In genomic region chr1:231161711-231162299, GRCh38 we compare ENCODE assay signal across 8 cellular contexts. TPM values are rescaled to one million over a fixed set of nuclear protein-coding genes. Genes with fewer than 3 reads are reported as not detected.
DNase-seq lines count a peak whose midpoint lies in the region; ATAC-seq and TF ChIP-seq lines count a peak whose summit lies in the region.

TSS of gene TRIM67 (plus strand) at chr1:231162058. CDS start at chr1:231162970, 912 bp downstream.

- no peaks in the 10 kb centered on the region for H3K36me3 ChIP-seq in heart right ventricle

- H3K4me3 ChIP-seq in heart right ventricle = peak within 1 kb of the TSS; percentile 35 to 57 (median 48)
- peak within 1 kb of the TSS; percentile 30 for H3K4me3 ChIP-seq in retinal pigment epithelial cell (ENCODE audit: low read length)

- no peaks in the 10 kb centered on the region for H3K9me3 ChIP-seq in heart right ventricle

- H3K27me3 Mint-ChIP-seq in activated T-cell treated with anti-CD3 and anti-CD28 coated beads, Interleukin-2, amount 50 U/mL, for 72 hours (ENCODE audit: low read depth) = peaks cover 69% of the 10 kb centered on the region

- H3K9me3 Mint-ChIP-seq in activated T-cell treated with anti-CD3 and anti-CD28 coated beads, Interleukin-2, amount 50 U/mL, for 72 hours = no peaks in the 10 kb centered on the region

- TF ChIP-seq CTCF in heart right ventricle (IDR thresholded peaks at IDR 0.05) = no peak
- no peak for TF ChIP-seq CTCF in retinal pigment epithelial cell (conservative IDR thresholded peaks at IDR 0.05; ENCODE audit: low read depth, low read length)

- DNase-seq in activated T-cell treated with anti-CD3 and anti-CD28 coated beads, Interleukin-2, amount 50 U/mL, for 72 hours = no peak
- no peak for DNase-seq in activated T-cell treated with anti-CD3 and anti-CD28 coated beads for 4 hours
- DNase-seq in SHP77 treated with DMSO at 0.1 percent for 48 hours (lab: John Stamatoyannopoulos, UW) = peak; percentile 53
- peak in 1 of 2 donors; percentile 23 for DNase-seq in heart right ventricle
- DNase-seq in retinal pigment epithelial cell (ENCODE audit: low read depth) = no peak

- intact Hi-C loops in heart right ventricle (cut with DNase I) = no loop called here

- H3K4me3 Mint-ChIP-seq in activated T-cell treated with anti-CD3 and anti-CD28 coated beads, Interleukin-2, amount 50 U/mL, for 72 hours = peak within 1 kb of the TSS; percentile 71 to 74

- WGBS in heart right ventricle, 2 donors = 1% methylated on average over 41 of the region's 41 CpGs

- no peak within 1 kb of the TSS for H3K27ac ChIP-seq in heart right ventricle

- no peak within 1 kb of the TSS for H3K27ac Mint-ChIP-seq in activated T-cell treated with anti-CD3 and anti-CD28 coated beads, Interleukin-2, amount 50 U/mL, for 72 hours

- no peaks in the 10 kb centered on the region for H3K36me3 Mint-ChIP-seq in activated T-cell treated with anti-CD3 and anti-CD28 coated beads, Interleukin-2, amount 50 U/mL, for 72 hours (ENCODE audit: insufficient read depth in 2 of 2)

- peaks cover 11 to 31% (median 27%) of the 10 kb centered on the region in 9 donors for H3K4me1 ChIP-seq in heart right ventricle

- peaks cover 14 to 100% (median 82%) of the 10 kb centered on the region in 7 donors for H3K27me3 ChIP-seq in heart right ventricle

- peak; percentile 30 to 44 for ATAC-seq in activated T-cell treated with anti-CD3 and anti-CD28 coated beads, Interleukin-2, amount 50 U/mL, for 72 hours (replicated peaks in 1 of 2)
- ATAC-seq in heart right ventricle = peak; percentile 17 to 76 (median 62)
- ATAC-seq in HG02885 (IDR thresholded peaks at IDR 0.05; ENCODE audit: poor library complexity, unreplicated experiment) = no peak
- ATAC-seq in HG03045 (IDR thresholded peaks at IDR 0.05; ENCODE audit: unreplicated experiment) = no peak
- no peak for ATAC-seq in GM18498 (IDR thresholded peaks at IDR 0.05; ENCODE audit: unreplicated experiment)

- H3K4me1 Mint-ChIP-seq in activated T-cell treated with anti-CD3 and anti-CD28 coated beads, Interleukin-2, amount 50 U/mL, for 72 hours (ENCODE audit: low read depth) = no peaks in the 10 kb centered on the region

RNA-seq across cellular contexts. Expression of gene TRIM67, which starts in this region (rescaled TPM):
- total RNA-seq in activated T-cell treated with anti-CD3 and anti-CD28 coated beads, Interleukin-2, amount 50 U/mL, for 72 hours = under 1 TPM in 1 of 2 donors, not detected in 1; 0.12 TPM
- total RNA-seq in heart right ventricle = under 1 TPM in 4 of 10 donors, not detected in 6; 0.05 to 0.28 (median 0.11) TPM
- not detected for polyA plus RNA-seq in heart right ventricle

Comparison
In these comparisons a context has a peak if more than half of its experiments do, and no peak if none do; other contexts are left out.
1. Peak in ATAC-seq in activated T-cell treated with anti-CD3 and anti-CD28 coated beads, Interleukin-2, amount 50 U/mL, for 72 hours; RNA of the gene not detected or under 1 TPM.
2. Peak in ATAC-seq and H3K4me3 ChIP-seq in heart right ventricle; RNA of the gene not detected or under 1 TPM.